ENCODE assay signal across 9 cellular contexts in genomic region chr15:60374628-60375081, GRCh38. TPM values are rescaled to one million over a fixed set of nuclear protein-coding genes. Genes with fewer than 3 reads are reported as not detected.
DNase-seq lines count a peak whose midpoint lies in the region; ATAC-seq, FAIRE-seq and TF ChIP-seq lines count a peak whose summit lies in the region.
"Had no signal": no experiment of that assay in that cellular context is flagged by ENCODE, and none has a peak within 500 bp of the region (broad histone marks: within the 10 kb centered on the region; RNA-seq: fewer than 3 reads in every experiment).

No MANE protein-coding gene starts in this region.

- intact Hi-C loops in OCI-LY7 (cut with micrococcal nuclease; ENCODE audit: unreplicated experiment): no loop called here

- WGBS in lung, 2 donors: 57 to 76% methylated on average over 7 of the region's 7 CpGs

- H3K36me3 ChIP-seq in bronchial epithelial cell (ENCODE audit: control insufficient read depth, insufficient read depth, low read length) (peaks cover 22% of the 10 kb centered on the region), lung (ENCODE audit: control insufficient read depth in 2 of 2, insufficient read depth in 2 of 2, low read length in 2 of 2) (peaks cover 10 to 29% of the 10 kb centered on the region in 2 donors), OCI-LY7 (ENCODE audit: insufficient read depth, low read length) (no peaks in the 10 kb centered on the region)

- CTCF ChIA-PET in OCI-LY7 (lab: Charles Lee; ENCODE audit: unreplicated experiment): no interaction called here

- no peaks in the 10 kb centered on the region for H3K79me2 ChIP-seq in OCI-LY7 (ENCODE audit: insufficient read depth, low read depth, low read length)

- H3K9me2 ChIP-seq in OCI-LY7 (ENCODE audit: insufficient read depth, low read length): no peaks in the 10 kb centered on the region

- no peaks in the 10 kb centered on the region for H4K20me1 ChIP-seq in OCI-LY7 (ENCODE audit: insufficient read depth, low read length)

- POLR2A ChIA-PET in OCI-LY7 (lab: Charles Lee): interaction anchor here (1.0 kb wide), 1 partner anchor 97 kb away, joined by 3 read pairs; no protein-coding TSS in a partner anchor

- no peak for FAIRE-seq in bronchial epithelial cell (lab: Jason Lieb, UNC)
- FAIRE-seq: endometrium had no signal

- H3K27me3 ChIP-seq in bronchial epithelial cell (ENCODE audit: control insufficient read depth, insufficient read depth, low read length) (no peaks in the 10 kb centered on the region), lung (ENCODE audit: control insufficient read depth, insufficient read depth) (no peaks in the 10 kb centered on the region)

- ATAC-seq in lung (ENCODE audit: insufficient read depth, low FRiP score): peak; percentile 73
- no peak for ATAC-seq in HG02798 (IDR thresholded peaks at IDR 0.05; ENCODE audit: poor library complexity, unreplicated experiment)

- DNase-seq in DMS79 (lab: John Stamatoyannopoulos, UW) (peak; percentile 78), NCI-H2081 (lab: John Stamatoyannopoulos, UW) (peak; percentile 86 to 96), bronchial epithelial cell (ENCODE audit: low read depth) (peak; percentile 95), lung (ENCODE audit: low spot score) (peak; percentile 62), OCI-LY7 (ENCODE audit: low spot score) (no peak), Kasumi-1 (lab: John Stamatoyannopoulos, UW) (no peak), activated gamma-delta T cell (lab: John Stamatoyannopoulos, UW) (no peak)

- H3K4me1 ChIP-seq in lung (ENCODE audit: control insufficient read depth in 2 of 2, insufficient read depth in 2 of 2, low read length in 2 of 2) (peaks cover 18 to 44% of the 10 kb centered on the region in 2 donors), OCI-LY7 (ENCODE audit: insufficient read depth, low read length, poor library complexity, severe bottlenecking) (no peaks in the 10 kb centered on the region)

- no peak overlapping the region for H2AFZ ChIP-seq in OCI-LY7 (ENCODE audit: low read length)

- H3K27ac ChIP-seq in lung (ENCODE audit: low read depth in 1 of 2, low read length in 1 of 2) (peak overlapping the region in 1 of 2 donors; percentile 13), OCI-LY7 (ENCODE audit: low read depth, low read length, poor library complexity, severe bottlenecking) (no peak overlapping the region)

- no peak overlapping the region for H3K4me2 ChIP-seq in OCI-LY7 (ENCODE audit: low read length)

- BruUV-seq in OCI-LY7 (replicated peaks; lab: Mats Ljungman, UMichigan): no TSS peak

- TF ChIP-seq CTCF in bronchial epithelial cell (IDR thresholded peaks at IDR 0.05; ENCODE audit: insufficient read depth, low read length, severe bottlenecking) (no peak), lung (IDR thresholded peaks at IDR 0.05; ENCODE audit: control extremely low read depth, extremely low read depth) (no peak), OCI-LY7 (conservative IDR thresholded peaks at IDR 0.05; ENCODE audit: low read length) (no peak)

- H3K9me3 ChIP-seq in lung (ENCODE audit: control insufficient read depth in 2 of 2, insufficient read depth in 1 of 2, low read length in 1 of 2): no peaks in the 10 kb centered on the region
- H3K9me3 ChIP-seq in OCI-LY7 (ENCODE audit: low read length): no peaks in the 10 kb centered on the region

- H3K4me3 ChIP-seq in bronchial epithelial cell (ENCODE audit: low read depth, low read length) (no peak overlapping the region), lung (no peak overlapping the region), OCI-LY7 (ENCODE audit: low read depth, low read length, poor library complexity, severe bottlenecking) (no peak overlapping the region)

RNA-seq across cellular contexts. Expression of gene ANXA2, which starts 23.1 kb away (rescaled TPM):
- total RNA-seq in bronchial epithelial cell: 4,627 and 5,325 TPM in 2 replicates
- total RNA-seq in lung: 1,000 to 10,000 TPM in 1 of 2 donors, 100 to 1,000 TPM in 1; 851 to 1,294 TPM
- 1,000 to 10,000 TPM; 1,147 to 1,195 TPM for polyA plus RNA-seq in lung
- total RNA-seq in OCI-LY7 (2014; rRNA removed; shearing (Covaris generic)): 26.5 and 40.1 TPM in 2 replicates
- total RNA-seq in OCI-LY7 (2022): 29.8 and 43.4 TPM in 2 replicates

Comparison
In these comparisons a context has a peak if more than half of its experiments do, and no peak if none do; other contexts are left out.
1. DNase-seq: peak in DMS79 (single experiment), NCI-H2081 (2 of 2), bronchial epithelial cell (single experiment) and lung (single experiment); none in OCI-LY7 (single experiment), Kasumi-1 (0 of 2) and activated gamma-delta T cell (single experiment).
2. RNA of gene ANXA2, which starts 23.1 kb away (total RNA-seq): 4,627 to 5,325 TPM in bronchial epithelial cell and 851 to 1,294 TPM in lung; 26.5 to 43.4 TPM in OCI-LY7; every median in the first group is over 10 times any median in the second.